In the genomic region with DNA sequence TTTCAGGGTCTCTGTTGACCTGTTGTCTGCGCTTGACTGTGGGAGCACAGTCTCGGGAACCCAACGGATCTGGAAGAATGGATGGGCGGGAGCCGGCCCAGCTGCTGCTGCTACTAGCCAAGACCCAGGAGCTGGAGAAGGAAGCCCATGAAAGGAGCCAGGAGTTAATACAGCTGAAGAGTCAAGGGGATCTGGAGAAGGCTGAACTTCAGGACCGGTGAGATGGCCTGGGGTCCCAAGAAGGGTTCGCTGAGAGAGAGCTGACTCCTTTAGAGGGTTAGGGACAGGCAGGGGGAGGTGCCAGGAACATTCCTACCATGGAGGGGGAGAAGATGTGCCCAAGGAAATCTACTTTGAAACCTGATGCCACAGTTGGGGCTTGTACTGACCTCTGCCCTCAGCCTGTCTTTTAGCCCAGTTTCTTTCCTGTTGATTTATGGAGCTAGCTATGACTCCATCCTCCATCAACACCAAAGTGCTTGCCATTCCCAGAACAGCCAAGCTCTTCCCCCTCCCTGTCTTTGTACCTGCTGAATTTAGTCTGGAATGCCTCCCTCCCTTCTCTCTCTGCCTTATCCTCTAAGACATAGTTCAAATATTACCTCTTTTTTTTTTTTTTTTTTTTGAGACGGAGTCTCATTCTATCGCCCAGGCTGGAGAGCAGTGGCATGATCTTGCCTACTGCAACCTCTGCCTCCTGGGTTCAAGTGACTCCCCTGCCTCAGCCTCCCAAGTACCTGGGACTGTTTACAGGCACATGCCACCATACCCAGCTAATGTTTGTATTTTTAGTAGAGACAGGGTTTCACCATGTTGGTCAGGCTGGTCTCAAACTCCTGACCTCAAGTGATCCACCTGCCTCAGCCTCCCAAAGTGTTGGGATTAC, we compare ENCODE assay signal across 1 cellular context.
TF ChIP-seq lines count a peak whose summit lies in the region.

No MANE protein-coding gene starts in this region.

TF ChIP-seq in HEK293, 187 proteins besides CTCF, POLR2A, EP300 and RAD21 (continued from another document):
- TF ChIP-seq ZNF692 (tag by site-specific recombination; IDR thresholded peaks at IDR 0.05) (peak; percentile 31; the same call in 1 of the 2 replicates), ZNF433 (tag by site-specific recombination; IDR thresholded peaks at IDR 0.05; ENCODE audit: low read depth) (no peak), ZNF175 (tag by site-specific recombination; IDR thresholded peaks at IDR 0.05) (no peak), ZNF670 (tag by site-specific recombination; IDR thresholded peaks at IDR 0.05; ENCODE audit: low read depth) (no peak), ZBTB8A (tag by site-specific recombination; IDR thresholded peaks at IDR 0.05) (peak; percentile 48; the same call in 1 of the 2 replicates), ZNF140 (tag by site-specific recombination; IDR thresholded peaks at IDR 0.05) (no peak), YY1 (tag by site-specific recombination; IDR thresholded peaks at IDR 0.05) (no peak), ZEB2 (tag by site-specific recombination; IDR thresholded peaks at IDR 0.05) (peak; percentile 63; the same call in 1 of the 2 replicates), ZNF292 (tag by site-specific recombination; IDR thresholded peaks at IDR 0.05; ENCODE audit: borderline replicate concordance, low read depth) (no peak), HOXA7 (CRISPR knock-in tag; IDR thresholded peaks at IDR 0.05; ENCODE audit: borderline replicate concordance) (no peak), ZNF221 (tag by site-specific recombination; IDR thresholded peaks at IDR 0.05; ENCODE audit: borderline replicate concordance) (no peak), ZXDB (tag by site-specific recombination; IDR thresholded peaks at IDR 0.05) (no peak), ZNF600 (tag by site-specific recombination; IDR thresholded peaks at IDR 0.05) (0 out of 2 replicates have a peak, but pooled peaks have one; percentile 37), ZNF426 (tag by site-specific recombination; IDR thresholded peaks at IDR 0.05) (no peak), TSHZ1 (tag by site-specific recombination; IDR thresholded peaks at IDR 0.05; ENCODE audit: borderline replicate concordance) (peak; percentile 74; the same call in 1 of the 2 replicates), ZBTB21 (tag by site-specific recombination; IDR thresholded peaks at IDR 0.05) (no peak), PRDM10 (tag by site-specific recombination; IDR thresholded peaks at IDR 0.05) (peak; percentile 79), ZNF791 (tag by site-specific recombination; IDR thresholded peaks at IDR 0.05) (no peak), FEZF1 (tag by site-specific recombination; IDR thresholded peaks at IDR 0.05) (peak; percentile 74), ZNF214 (tag by site-specific recombination; IDR thresholded peaks at IDR 0.05; ENCODE audit: borderline replicate concordance) (no peak), ZBTB17 (tag by site-specific recombination; IDR thresholded peaks at IDR 0.05) (no peak), ZNF274 (IDR thresholded peaks at IDR 0.05; ENCODE audit: low read length) (no peak), ZNF274 (tag by site-specific recombination; IDR thresholded peaks at IDR 0.05; ENCODE audit: borderline replicate concordance) (no peak), ZNF571 (tag by site-specific recombination; IDR thresholded peaks at IDR 0.05) (no peak), ZNF501 (tag by site-specific recombination; IDR thresholded peaks at IDR 0.05) (no peak)
- TF ChIP-seq, protein P1, sequence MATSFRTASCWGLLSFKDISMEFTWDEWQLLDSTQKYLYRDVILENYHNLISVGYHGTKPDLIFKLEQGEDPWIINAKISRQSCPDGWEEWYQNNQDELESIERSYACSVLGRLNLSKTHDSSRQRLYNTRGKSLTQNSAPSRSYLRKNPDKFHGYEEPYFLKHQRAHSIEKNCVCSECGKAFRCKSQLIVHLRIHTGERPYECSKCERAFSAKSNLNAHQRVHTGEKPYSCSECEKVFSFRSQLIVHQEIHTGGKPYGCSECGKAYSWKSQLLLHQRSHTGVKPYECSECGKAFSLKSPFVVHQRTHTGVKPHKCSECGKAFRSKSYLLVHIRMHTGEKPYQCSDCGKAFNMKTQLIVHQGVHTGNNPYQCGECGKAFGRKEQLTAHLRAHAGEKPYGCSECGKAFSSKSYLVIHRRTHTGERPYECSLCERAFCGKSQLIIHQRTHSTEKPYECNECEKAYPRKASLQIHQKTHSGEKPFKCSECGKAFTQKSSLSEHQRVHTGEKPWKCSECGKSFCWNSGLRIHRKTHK (tag by site-specific recombination; IDR thresholded peaks at IDR 0.05) = no peak
- TF ChIP-seq, protein P2, sequence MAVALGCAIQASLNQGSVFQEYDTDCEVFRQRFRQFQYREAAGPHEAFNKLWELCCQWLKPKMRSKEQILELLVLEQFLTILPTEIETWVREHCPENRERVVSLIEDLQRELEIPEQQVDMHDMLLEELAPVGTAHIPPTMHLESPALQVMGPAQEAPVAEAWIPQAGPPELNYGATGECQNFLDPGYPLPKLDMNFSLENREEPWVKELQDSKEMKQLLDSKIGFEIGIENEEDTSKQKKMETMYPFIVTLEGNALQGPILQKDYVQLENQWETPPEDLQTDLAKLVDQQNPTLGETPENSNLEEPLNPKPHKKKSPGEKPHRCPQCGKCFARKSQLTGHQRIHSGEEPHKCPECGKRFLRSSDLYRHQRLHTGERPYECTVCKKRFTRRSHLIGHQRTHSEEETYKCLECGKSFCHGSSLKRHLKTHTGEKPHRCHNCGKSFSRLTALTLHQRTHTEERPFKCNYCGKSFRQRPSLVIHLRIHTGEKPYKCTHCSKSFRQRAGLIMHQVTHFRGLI (tag by site-specific recombination; IDR thresholded peaks at IDR 0.05) = no peak
- TF ChIP-seq, protein P3, sequence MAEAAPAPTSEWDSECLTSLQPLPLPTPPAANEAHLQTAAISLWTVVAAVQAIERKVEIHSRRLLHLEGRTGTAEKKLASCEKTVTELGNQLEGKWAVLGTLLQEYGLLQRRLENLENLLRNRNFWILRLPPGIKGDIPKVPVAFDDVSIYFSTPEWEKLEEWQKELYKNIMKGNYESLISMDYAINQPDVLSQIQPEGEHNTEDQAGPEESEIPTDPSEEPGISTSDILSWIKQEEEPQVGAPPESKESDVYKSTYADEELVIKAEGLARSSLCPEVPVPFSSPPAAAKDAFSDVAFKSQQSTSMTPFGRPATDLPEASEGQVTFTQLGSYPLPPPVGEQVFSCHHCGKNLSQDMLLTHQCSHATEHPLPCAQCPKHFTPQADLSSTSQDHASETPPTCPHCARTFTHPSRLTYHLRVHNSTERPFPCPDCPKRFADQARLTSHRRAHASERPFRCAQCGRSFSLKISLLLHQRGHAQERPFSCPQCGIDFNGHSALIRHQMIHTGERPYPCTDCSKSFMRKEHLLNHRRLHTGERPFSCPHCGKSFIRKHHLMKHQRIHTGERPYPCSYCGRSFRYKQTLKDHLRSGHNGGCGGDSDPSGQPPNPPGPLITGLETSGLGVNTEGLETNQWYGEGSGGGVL (tag by site-specific recombination; IDR thresholded peaks at IDR 0.05) = peak; percentile 56
- TF ChIP-seq, protein P4, sequence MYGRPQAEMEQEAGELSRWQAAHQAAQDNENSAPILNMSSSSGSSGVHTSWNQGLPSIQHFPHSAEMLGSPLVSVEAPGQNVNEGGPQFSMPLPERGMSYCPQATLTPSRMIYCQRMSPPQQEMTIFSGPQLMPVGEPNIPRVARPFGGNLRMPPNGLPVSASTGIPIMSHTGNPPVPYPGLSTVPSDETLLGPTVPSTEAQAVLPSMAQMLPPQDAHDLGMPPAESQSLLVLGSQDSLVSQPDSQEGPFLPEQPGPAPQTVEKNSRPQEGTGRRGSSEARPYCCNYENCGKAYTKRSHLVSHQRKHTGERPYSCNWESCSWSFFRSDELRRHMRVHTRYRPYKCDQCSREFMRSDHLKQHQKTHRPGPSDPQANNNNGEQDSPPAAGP (tag by site-specific recombination; IDR thresholded peaks at IDR 0.05) = 0 out of 2 replicates have a peak, but pooled peaks have one; percentile 32
